ENCODE assay signal across 22 cellular contexts in the genomic region with DNA sequence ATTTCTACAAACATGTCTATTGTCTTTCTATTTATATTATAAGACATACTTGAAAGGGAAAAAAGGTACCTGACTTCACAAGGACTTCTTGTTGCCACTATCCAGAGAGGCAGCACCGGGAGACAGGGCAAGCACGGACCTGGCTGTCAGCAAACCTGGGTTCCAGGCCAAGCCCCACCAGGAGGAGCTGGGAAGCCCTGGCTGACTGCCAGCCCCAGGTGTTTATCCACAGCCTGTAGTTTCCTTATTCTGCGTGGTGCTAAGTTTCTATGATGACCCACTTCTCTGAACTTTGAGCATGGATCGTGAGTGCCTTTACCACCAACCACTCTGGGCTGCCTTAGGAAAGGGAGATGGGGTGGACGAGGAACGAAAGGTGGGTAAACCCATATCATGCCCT. TPM values are rescaled to one million over a fixed set of nuclear protein-coding genes. Genes with fewer than 3 reads are reported as not detected.
DNase-seq lines count a peak whose midpoint lies in the region; ATAC-seq and TF ChIP-seq lines count a peak whose summit lies in the region.
"Had no signal": no experiment of that assay in that cellular context is flagged by ENCODE, and none has a peak within 500 bp of the region (broad histone marks: within the 10 kb centered on the region; RNA-seq: fewer than 3 reads in every experiment).

No MANE protein-coding gene starts in this region.

- no peak for TF ChIP-seq POLR2A in breast epithelium (IDR thresholded peaks at IDR 0.05)

- TF ChIP-seq CTCF in breast epithelium (IDR thresholded peaks at IDR 0.05) (no peak), mucosa of descending colon (IDR thresholded peaks at IDR 0.05) (no peak)

- in situ Hi-C loops in GM23248 (cut with MboI): no loop called here

- no peak overlapping the region for H3K14ac ChIP-seq in mesenchymal stem cell (ENCODE audit: low read length in 2 of 2)

- H3K18ac ChIP-seq in mesenchymal stem cell (ENCODE audit: low read depth in 1 of 2, low read length in 2 of 2): no peak overlapping the region

- H3K23ac ChIP-seq in mesenchymal stem cell (ENCODE audit: low read length in 2 of 2): no peak overlapping the region

- no peak overlapping the region for H2BK15ac ChIP-seq in mesenchymal stem cell (ENCODE audit: low read depth, poor library complexity, severe bottlenecking)

- no peaks in the 10 kb centered on the region for H3K27me3 ChIP-seq in breast epithelium
- no peaks in the 10 kb centered on the region for H3K27me3 ChIP-seq in GM23248 (replicated peaks; ENCODE audit: insufficient read depth)
- peaks cover 0 to 21% of the 10 kb centered on the region in 2 experiments for H3K27me3 ChIP-seq in mesenchymal stem cell (ENCODE audit: control insufficient read depth in 1 of 2, insufficient read depth in 1 of 2, low read length in 2 of 2)

- no peak overlapping the region for H3K4me3 ChIP-seq in breast epithelium
- no peak overlapping the region for H3K4me3 ChIP-seq in mucosa of descending colon
- H3K4me3 ChIP-seq in urinary bladder (ENCODE audit: low read depth, low read length): no peak overlapping the region
- no peak overlapping the region for H3K4me3 ChIP-seq in GM23248
- no peak overlapping the region for H3K4me3 ChIP-seq in mesenchymal stem cell (ENCODE audit: insufficient read depth in 1 of 2, low read depth in 1 of 2, low read length in 2 of 2)
- H3K4me3 ChIP-seq: A549 had no signal

- no peak overlapping the region for H2AK5ac ChIP-seq in mesenchymal stem cell (ENCODE audit: low read length, severe bottlenecking)

- H3K9me2 ChIP-seq in GM23248 (ENCODE audit: insufficient read depth): no peaks in the 10 kb centered on the region

- H3K9ac ChIP-seq in GM23248 (no peak overlapping the region), mesenchymal stem cell (ENCODE audit: low read length) (no peak overlapping the region)

- H3K4me1 ChIP-seq in breast epithelium (no peaks in the 10 kb centered on the region), mucosa of descending colon (ENCODE audit: low read depth) (no peaks in the 10 kb centered on the region), urinary bladder (ENCODE audit: insufficient read depth) (peaks cover 4% of the 10 kb centered on the region), GM23248 (ENCODE audit: insufficient read depth) (peaks cover 31% of the 10 kb centered on the region), mesenchymal stem cell (ENCODE audit: control insufficient read depth, insufficient read depth, low read depth, low read length) (peaks cover 12% of the 10 kb centered on the region)
- H3K4me1 ChIP-seq: A549 had no signal

- no peaks in the 10 kb centered on the region for H3K36me3 ChIP-seq in breast epithelium
- no peaks in the 10 kb centered on the region for H3K36me3 ChIP-seq in mucosa of descending colon (ENCODE audit: low read depth)
- H3K36me3 ChIP-seq in urinary bladder (ENCODE audit: insufficient read depth): no peaks in the 10 kb centered on the region
- no peaks in the 10 kb centered on the region for H3K36me3 ChIP-seq in GM23248 (ENCODE audit: low read depth)
- no peaks in the 10 kb centered on the region for H3K36me3 ChIP-seq in mesenchymal stem cell (ENCODE audit: control insufficient read depth in 1 of 2, insufficient read depth in 2 of 2, low read depth in 1 of 2, low read length in 2 of 2)

- H4K20me1 ChIP-seq in GM23248 (ENCODE audit: insufficient read depth): no peaks in the 10 kb centered on the region

- intact Hi-C loops in breast epithelium (cut with DNase I; ENCODE audit: low total_unique reads): no loop called here
- intact Hi-C loops in mucosa of descending colon (cut with DNase I, micrococcal nuclease): no loop called here

- peak; percentile 70 for ATAC-seq in mucosa of descending colon
- ATAC-seq: A549; activated CD8-positive, alpha-beta memory T cell treated with anti-CD3 and anti-CD28 coated beads, Interleukin-2, amount 10 ng/mL, durations not matched to agents 7 days and 5 days; right cardiac atrium had no signal

- H4K8ac ChIP-seq in mesenchymal stem cell (ENCODE audit: low read length): no peak overlapping the region

- H3K79me1 ChIP-seq in mesenchymal stem cell (replicated peaks; ENCODE audit: low read length, poor library complexity, severe bottlenecking): no peaks in the 10 kb centered on the region

- H2AFZ ChIP-seq in GM23248: no peak overlapping the region
- no peak overlapping the region for H2AFZ ChIP-seq in mesenchymal stem cell (ENCODE audit: low read depth, low read length)

- DNase-seq in NCI-H2171 treated with DMSO at 0.1 percent for 48 hours (lab: John Stamatoyannopoulos, UW) (peak; percentile 42), NCI-H2171 (lab: John Stamatoyannopoulos, UW) (no peak), breast epithelium (ENCODE audit: low spot score in 2 of 2) (peak in 1 of 2 donors; percentile 46), mucosa of descending colon (peak in 2 of 3 donors; percentile 63 to 65), NOMO-1 (lab: John Stamatoyannopoulos, UW; ENCODE audit: unreplicated experiment in 2 of 2) (no peak), GM23248 (no peak), mesenchymal stem cell (no peak)
- DNase-seq: activated CD8-positive, alpha-beta memory T cell treated with anti-CD3 and anti-CD28 coated beads, Interleukin-2, amount 10 ng/mL, durations not matched to agents 7 days and 5 days; activated naive CD4-positive, alpha-beta T cell treated with anti-CD3 and anti-CD28 coated beads, Interleukin-2, amount 10 ng/mL, durations not matched to agents 7 days and 5 days; effector CD4-positive, alpha-beta T cell; NCI-H2107; SIG-M5; stimulated activated CD4-positive, alpha-beta T cell treated with anti-CD3 and anti-CD28 coated beads, Interleukin-1b, Interleukin-23, amount 100 ng/mL, for 48 hours had no signal

- no peak overlapping the region for H4K91ac ChIP-seq in mesenchymal stem cell (ENCODE audit: low read length)

- H2BK120ac ChIP-seq in mesenchymal stem cell (ENCODE audit: low read depth, low read length): no peak overlapping the region

- no peak overlapping the region for H3K4ac ChIP-seq in mesenchymal stem cell (ENCODE audit: low read depth in 1 of 2, low read length in 2 of 2)

- H3K9me3 ChIP-seq in breast epithelium (no peaks in the 10 kb centered on the region), mucosa of descending colon (no peaks in the 10 kb centered on the region), GM23248 (ENCODE audit: low read depth) (no peaks in the 10 kb centered on the region), mesenchymal stem cell (ENCODE audit: control insufficient read depth, low read length) (no peaks in the 10 kb centered on the region)
- H3K9me3 ChIP-seq: A549 had no signal

- H2BK5ac ChIP-seq in mesenchymal stem cell (ENCODE audit: low read depth, low read length, poor library complexity, severe bottlenecking): no peak overlapping the region

- peaks cover 31% of the 10 kb centered on the region for H3F3A ChIP-seq in GM23248 (ENCODE audit: insufficient read depth)

- 67% methylated on average over 6 of the region's 6 CpGs for WGBS in urinary bladder
- WGBS in GM23248 (ENCODE audit: low coverage in 1 of 2, low lambda C conversion rate in 2 of 2, missing lambda C conversion rate in 2 of 2), 2 experiments: 85 to 86% methylated on average over 6 of the region's 6 CpGs
- WGBS in mesenchymal stem cell: 92% methylated on average over 6 of the region's 6 CpGs

- H2BK12ac ChIP-seq in mesenchymal stem cell (ENCODE audit: low read length in 2 of 2): no peak overlapping the region

- H3K4me2 ChIP-seq in GM23248 (ENCODE audit: unreplicated experiment) (no peak overlapping the region), mesenchymal stem cell (ENCODE audit: low read length, poor library complexity, severe bottlenecking) (no peak overlapping the region)
- H3K4me2 ChIP-seq: A549 had no signal

- H3K79me2 ChIP-seq in GM23248 (ENCODE audit: insufficient read depth): no peaks in the 10 kb centered on the region

- H3K27ac ChIP-seq in breast epithelium: peak overlapping the region; percentile 27 to 66
- H3K27ac ChIP-seq in urinary bladder (ENCODE audit: low read depth): peak overlapping the region; percentile 61
- no peak overlapping the region for H3K27ac ChIP-seq in GM23248
- no peak overlapping the region for H3K27ac ChIP-seq in mesenchymal stem cell (ENCODE audit: low read length, poor library complexity, severe bottlenecking)
- H3K27ac ChIP-seq: A549 had no signal

RNA-seq across cellular contexts. Expression of gene TSPAN2, which starts 20.5 kb away (rescaled TPM):
- 1 to 10 TPM; 2.6 to 9.7 (median 3.7) TPM for total RNA-seq in breast epithelium
- total RNA-seq in mucosa of descending colon: 10 to 100 TPM in 1 of 3 donors, 1 to 10 TPM in 2; 4.3 to 84.2 (median 6.3) TPM
- 55.4 TPM for total RNA-seq in urinary bladder
- 51.1 TPM for polyA plus RNA-seq in urinary bladder
- 2.7 and 9.0 TPM in 2 replicates for total RNA-seq in GM23248 (2014; rRNA removed; shearing (Covaris generic))
- 8.1 and 10.1 TPM in 2 replicates for polyA plus RNA-seq in GM23248 (2016; fragmentation: Nextera tagmentation; extraction: Ambion mirVana)
- not detected for polyA plus RNA-seq in mesenchymal stem cell (2013, experiment 1 of 2)
- 0.01 TPM for polyA plus RNA-seq in mesenchymal stem cell (2013, experiment 2 of 2)

RNA-seq across cellular contexts. Expression of gene TSHB, which starts 39.2 kb away (rescaled TPM):
- not detected for total RNA-seq in breast epithelium
- not detected for total RNA-seq in mucosa of descending colon
- not detected for total RNA-seq in urinary bladder
- polyA plus RNA-seq in urinary bladder: not detected
- total RNA-seq in GM23248 (2014; rRNA removed; shearing (Covaris generic)): not detected in 2 replicates
- not detected in 2 replicates for polyA plus RNA-seq in GM23248 (2016; fragmentation: Nextera tagmentation; extraction: Ambion mirVana)
- polyA plus RNA-seq in mesenchymal stem cell (2013, experiment 1 of 2): not detected
- not detected for polyA plus RNA-seq in mesenchymal stem cell (2013, experiment 2 of 2)
- total RNA-seq: activated CD8-positive, alpha-beta memory T cell treated with anti-CD3 and anti-CD28 coated beads, Interleukin-2, amount 10 ng/mL, durations not matched to agents 7 days and 5 days; H1; lung microvascular endothelial cell; right cardiac atrium; T-helper 2 cell treated with Interferon-gamma antibody and Interleukin-4, amounts not matched to agents 100 ng/mL and 5 ng/mL, for 36 hours; temporal lobe had no signal
- polyA plus RNA-seq: A549, CD14-positive monocyte, H1, neural cell, right cardiac atrium had no signal

Comparison
In these comparisons a context has a peak if more than half of its experiments do, and no peak if none do; other contexts are left out.
1. DNase-seq: peak in NCI-H2171 treated with DMSO at 0.1 percent for 48 hours (single experiment) and mucosa of descending colon (2 of 3); none in NCI-H2171 (single experiment), NOMO-1 (0 of 2), GM23248 (single experiment) and mesenchymal stem cell (single experiment).
2. H3K27ac ChIP-seq: peak in breast epithelium (2 of 2) and urinary bladder (single experiment); none in GM23248 (single experiment) and mesenchymal stem cell (single experiment).